26 cellular contexts compared by ENCODE assay signal in genomic region chr1:60376196-60376595, GRCh38.
"Had no signal": no experiment of that assay in that cellular context is flagged by ENCODE, and none has a peak within 500 bp of the region (broad histone marks: within the 10 kb centered on the region; RNA-seq: fewer than 3 reads in every experiment).

No MANE protein-coding gene starts in this region.

- H3K27me3 ChIP-seq: colonic mucosa, esophagus squamous epithelium, gastrocnemius medialis, left lung had no signal

- H3K9me3 ChIP-seq: colonic mucosa, esophagus squamous epithelium, gastrocnemius medialis, mucosa of descending colon had no signal

- H3K27me3 Mint-ChIP-seq: dendritic cell treated with granulocyte-macrophage colony-stimulating factor and Interleukin-4, amounts not matched to agents 40 ng/mL and 50 ng/mL, for 4 days; effector memory CD8-positive, alpha-beta T cell had no signal

- H3K4me3 ChIP-seq: colonic mucosa, esophagus squamous epithelium, gastrocnemius medialis, heart right ventricle, left lung, lower lobe of right lung, mucosa of descending colon had no signal

- H3K27ac Mint-ChIP-seq: dendritic cell treated with granulocyte-macrophage colony-stimulating factor and Interleukin-4, amounts not matched to agents 40 ng/mL and 50 ng/mL, for 4 days; effector memory CD8-positive, alpha-beta T cell; endodermal cell; mesothelial cell of epicardium had no signal

- ATAC-seq: effector memory CD8-positive, alpha-beta T cell; esophagus mucosa; gastrocnemius medialis; heart right ventricle; left cardiac atrium; left lung; left ventricle myocardium superior; lower lobe of right lung; mucosa of descending colon had no signal

- DNase-seq: colonic mucosa; cortex of kidney; effector CD8-positive, alpha-beta T cell; effector memory CD8-positive, alpha-beta T cell; endodermal cell; erythroblast; esophagus squamous epithelium; foreskin melanocyte; gastrocnemius medialis; glutamatergic neuron; head of caudate nucleus; heart right ventricle; hippocampal formation; left cardiac atrium; left lung; left ventricle myocardium superior; lower lobe of right lung; mesenchymal stem cell; mucosa of descending colon had no signal

- H3K27ac ChIP-seq: colonic mucosa, epithelial cell of prostate, esophagus squamous epithelium, gastrocnemius medialis, heart right ventricle, left lung, lower lobe of right lung had no signal

- H3K4me1 Mint-ChIP-seq: mesothelial cell of epicardium had no signal

- H3K4me1 ChIP-seq: colonic mucosa, esophagus squamous epithelium, gastrocnemius medialis, heart right ventricle, left lung, lower lobe of right lung had no signal

- H3K4me3 Mint-ChIP-seq: dendritic cell treated with granulocyte-macrophage colony-stimulating factor and Interleukin-4, amounts not matched to agents 40 ng/mL and 50 ng/mL, for 4 days; effector memory CD8-positive, alpha-beta T cell; endodermal cell; mesothelial cell of epicardium had no signal

- H3K36me3 ChIP-seq: colonic mucosa, esophagus squamous epithelium, gastrocnemius medialis, heart right ventricle, left lung, lower lobe of right lung had no signal

- FAIRE-seq: endometrium, islet of Langerhans, keratinocyte had no signal
